12 cellular contexts compared by ENCODE assay signal in genomic region chrX:31508338-31508737, GRCh38.
A peak's percentile ranks its signal among the peaks of the same experiment; 100 is the strongest.
DNase-seq lines count a peak whose midpoint lies in the region; ATAC-seq, FAIRE-seq and TF ChIP-seq lines count a peak whose summit lies in the region.
"Had no signal": no experiment of that assay in that cellular context is flagged by ENCODE, and none has a peak within 500 bp of the region (broad histone marks: within the 10 kb centered on the region; RNA-seq: fewer than 3 reads in every experiment).

No MANE protein-coding gene starts in this region.

- H3K27ac Mint-ChIP-seq in brain (peak overlapping the region; percentile 42 to 94 (median 83)), progenitor cell of endocrine pancreas (peak overlapping the region; percentile 92)
- H3K27ac Mint-ChIP-seq in activated T-cell treated with anti-CD3 and anti-CD28 coated beads, Interleukin-2, amount 50 U/mL, for 72 hours = no peak overlapping the region
- H3K27ac Mint-ChIP-seq: CD4-positive, CD25-positive, alpha-beta regulatory T cell; memory B cell had no signal

- H3K9me3 Mint-ChIP-seq in brain (peaks cover 0 to 2% (median 0%) of the 10 kb centered on the region in 5 experiments), progenitor cell of endocrine pancreas (ENCODE audit: low read depth) (peaks cover 14% of the 10 kb centered on the region)
- H3K9me3 Mint-ChIP-seq in activated T-cell treated with anti-CD3 and anti-CD28 coated beads, Interleukin-2, amount 50 U/mL, for 72 hours = no peaks in the 10 kb centered on the region
- H3K9me3 Mint-ChIP-seq: memory B cell had no signal

- ATAC-seq in HG03457 (IDR thresholded peaks at IDR 0.05; ENCODE audit: unreplicated experiment) (no peak), GM18909 (IDR thresholded peaks at IDR 0.05; ENCODE audit: poor library complexity, unreplicated experiment) (no peak)
- ATAC-seq in activated T-cell treated with anti-CD3 and anti-CD28 coated beads, Interleukin-2, amount 50 U/mL, for 72 hours (replicated peaks in 1 of 2) = no peak

- H3K36me3 Mint-ChIP-seq in brain (no peaks in the 10 kb centered on the region), progenitor cell of endocrine pancreas (ENCODE audit: insufficient read depth) (no peaks in the 10 kb centered on the region)
- no peaks in the 10 kb centered on the region for H3K36me3 Mint-ChIP-seq in activated T-cell treated with anti-CD3 and anti-CD28 coated beads, Interleukin-2, amount 50 U/mL, for 72 hours (ENCODE audit: insufficient read depth in 2 of 2)
- H3K36me3 Mint-ChIP-seq: CD4-positive, CD25-positive, alpha-beta regulatory T cell; memory B cell had no signal

- FAIRE-seq in G401.6 (lab: Jason Lieb, UNC) = peak; percentile 6

- DNase-seq in hepatic stellate cell (ENCODE audit: low spot score) = peak; percentile 14
- DNase-seq in progenitor cell of endocrine pancreas (ENCODE audit: low spot score, unreplicated experiment) = no peak
- no peak for DNase-seq in NOMO-1 treated with DMSO at 0.1 percent for 48 hours (lab: John Stamatoyannopoulos, UW; ENCODE audit: unreplicated experiment)
- DNase-seq in activated T-cell treated with anti-CD3 and anti-CD28 coated beads, Interleukin-2, amount 50 U/mL, for 72 hours = no peak
- DNase-seq: amniotic stem cell; CD4-positive, CD25-positive, alpha-beta regulatory T cell; T-helper 2 cell had no signal

- TF ChIP-seq CTCF in brain (conservative IDR thresholded peaks at IDR 0.05) (no peak), progenitor cell of endocrine pancreas (IDR thresholded peaks at IDR 0.05; ENCODE audit: unreplicated experiment) (no peak)

- H3K4me1 Mint-ChIP-seq in brain (peaks cover 17% of the 10 kb centered on the region), progenitor cell of endocrine pancreas (ENCODE audit: low read depth) (peaks cover 13% of the 10 kb centered on the region)
- no peaks in the 10 kb centered on the region for H3K4me1 Mint-ChIP-seq in activated T-cell treated with anti-CD3 and anti-CD28 coated beads, Interleukin-2, amount 50 U/mL, for 72 hours (ENCODE audit: low read depth)
- H3K4me1 Mint-ChIP-seq: CD4-positive, CD25-positive, alpha-beta regulatory T cell; memory B cell had no signal

- peak overlapping the region in 4 of 5 experiments; percentile 13 to 66 (median 22) for H3K4me3 Mint-ChIP-seq in brain
- H3K4me3 Mint-ChIP-seq in progenitor cell of endocrine pancreas (ENCODE audit: low read depth) = no peak overlapping the region
- H3K4me3 Mint-ChIP-seq in activated T-cell treated with anti-CD3 and anti-CD28 coated beads, Interleukin-2, amount 50 U/mL, for 72 hours = no peak overlapping the region
- H3K4me3 Mint-ChIP-seq: CD4-positive, CD25-positive, alpha-beta regulatory T cell; memory B cell had no signal

- no peaks in the 10 kb centered on the region for H3K27me3 Mint-ChIP-seq in brain
- no peaks in the 10 kb centered on the region for H3K27me3 Mint-ChIP-seq in progenitor cell of endocrine pancreas
- no peaks in the 10 kb centered on the region for H3K27me3 Mint-ChIP-seq in activated T-cell treated with anti-CD3 and anti-CD28 coated beads, Interleukin-2, amount 50 U/mL, for 72 hours (ENCODE audit: low read depth)
- H3K27me3 Mint-ChIP-seq: CD4-positive, CD25-positive, alpha-beta regulatory T cell; memory B cell had no signal

Comparison
In these comparisons a context has a peak if more than half of its experiments do, and no peak if none do; other contexts are left out.
1. H3K4me3 Mint-ChIP-seq: peak in brain (4 of 5); none in progenitor cell of endocrine pancreas (single experiment) and activated T-cell treated with anti-CD3 and anti-CD28 coated beads, Interleukin-2, amount 50 U/mL, for 72 hours (0 of 2).